In genomic region chr15:65049418-65049840, GRCh38 we compare ENCODE assay signal across 9 cellular contexts. TPM values are rescaled to one million over a fixed set of nuclear protein-coding genes. Genes with fewer than 3 reads are reported as not detected.
A peak's percentile ranks its signal among the peaks of the same experiment; 100 is the strongest.
DNase-seq lines count a peak whose midpoint lies in the region; ATAC-seq and TF ChIP-seq lines count a peak whose summit lies in the region.
"Had no signal": no experiment of that assay in that cellular context is flagged by ENCODE, and none has a peak within 500 bp of the region (broad histone marks: within the 10 kb centered on the region; RNA-seq: fewer than 3 reads in every experiment).

No MANE protein-coding gene starts in this region.

- no peaks in the 10 kb centered on the region for H3K79me2 ChIP-seq in KMS-11 (ENCODE audit: insufficient read depth, low read depth)

- ATAC-seq in GM21619 (IDR thresholded peaks at IDR 0.05; ENCODE audit: unreplicated experiment): peak; percentile 83
- peak; percentile 92 for ATAC-seq in stimulated activated naive B cell treated with anti-CD40 and anti-IgM and Interleukin-4, amounts not matched to agents 10 μg/mL and 1 μg/mL and 100 μg/mL, for 72 hours (replicated peaks)

- peak; percentile 81 to 87 for DNase-seq in Caco-2
- DNase-seq in RPMI7951 (ENCODE audit: low read depth): peak; percentile 96
- DNase-seq in activated T-helper 2 cell treated with anti-CD3 and anti-CD28 coated beads, Interferon-gamma antibody, Interleukin-2, Interleukin-4, amounts not matched to agents 10 μg/mL and 5 μg/mL and 100 μg/mL, durations not matched to agents 14 hours and 24 hours and 36 hours (ENCODE audit: low spot score): peak; percentile 79
- peak; percentile 81 for DNase-seq in fibroblast of pulmonary artery (ENCODE audit: low read depth)
- peak; percentile 86 for DNase-seq in stimulated activated naive B cell treated with anti-CD40 and anti-IgM and Interleukin-4, amounts not matched to agents 10 μg/mL and 1 μg/mL and 100 μg/mL, for 72 hours

- POLR2A ChIA-PET in Caco-2 (lab: Charles Lee): interaction anchor here (0.6 kb wide), 1 partner anchor 135 kb away, joined by 3 read pairs; no protein-coding TSS in a partner anchor

- no TSS peak for BruUV-seq in Caco-2 (replicated peaks; lab: Mats Ljungman, UMichigan)

- H3K4me3 Mint-ChIP-seq in Caco-2 (ENCODE audit: unreplicated experiment) (peak overlapping the region; percentile 44), nephron (peak overlapping the region; percentile 39 to 61 (median 60))
- H3K4me3 Mint-ChIP-seq in activated T-helper 2 cell treated with anti-CD3 and anti-CD28 coated beads, Interferon-gamma antibody, Interleukin-2, Interleukin-4, amounts not matched to agents 10 μg/mL and 5 μg/mL and 100 μg/mL, durations not matched to agents 14 hours and 24 hours and 36 hours (ENCODE audit: low read depth): peak overlapping the region; percentile 47
- H3K4me3 Mint-ChIP-seq in stimulated activated naive B cell treated with anti-CD40 and anti-IgM and Interleukin-4, amounts not matched to agents 10 μg/mL and 1 μg/mL and 100 μg/mL, for 72 hours: peak overlapping the region; percentile 70 to 82

- H3K27me3 Mint-ChIP-seq in Caco-2 (ENCODE audit: insufficient read depth, unreplicated experiment): no peaks in the 10 kb centered on the region
- H3K27me3 Mint-ChIP-seq in activated T-helper 2 cell treated with anti-CD3 and anti-CD28 coated beads, Interferon-gamma antibody, Interleukin-2, Interleukin-4, amounts not matched to agents 10 μg/mL and 5 μg/mL and 100 μg/mL, durations not matched to agents 14 hours and 24 hours and 36 hours (ENCODE audit: low read depth): peaks cover 8% of the 10 kb centered on the region
- no peaks in the 10 kb centered on the region for H3K27me3 Mint-ChIP-seq in nephron (ENCODE audit: low read depth)
- H3K27me3 Mint-ChIP-seq in stimulated activated naive B cell treated with anti-CD40 and anti-IgM and Interleukin-4, amounts not matched to agents 10 μg/mL and 1 μg/mL and 100 μg/mL, for 72 hours: peaks cover 6 to 7% of the 10 kb centered on the region in 2 donors

- H3K4me1 ChIP-seq in Caco-2 (peaks cover 24% of the 10 kb centered on the region), KMS-11 (ENCODE audit: low read depth, poor library complexity, severe bottlenecking) (peaks cover 24% of the 10 kb centered on the region)

- H2AFZ ChIP-seq in KMS-11 (ENCODE audit: low read depth): peak overlapping the region; percentile 66; the same call in 1 of the 2 replicates

- intact Hi-C loops in Caco-2 (cut with micrococcal nuclease; ENCODE audit: unreplicated experiment): no loop called here
- intact Hi-C loops in activated T-helper 2 cell treated with anti-CD3 and anti-CD28 coated beads, Interferon-gamma antibody, Interleukin-2, Interleukin-4, amounts not matched to agents 10 μg/mL and 5 μg/mL and 100 μg/mL, durations not matched to agents 14 hours and 24 hours and 36 hours (cut with micrococcal nuclease): no loop called here

- H3K4me3 ChIP-seq in Caco-2 (ENCODE audit: low read depth, low read length): no peak overlapping the region
- H3K4me3 ChIP-seq in KMS-11 (IDR thresholded peaks at IDR 0.05; ENCODE audit: insufficient read depth, low read depth, low read length): no peak overlapping the region
- H3K4me3 ChIP-seq in fibroblast of pulmonary artery (replicated peaks; ENCODE audit: low read depth, low read length): no peak overlapping the region

- H3K27ac Mint-ChIP-seq in Caco-2 (ENCODE audit: unreplicated experiment): peak overlapping the region; percentile 29
- H3K27ac Mint-ChIP-seq in activated T-helper 2 cell treated with anti-CD3 and anti-CD28 coated beads, Interferon-gamma antibody, Interleukin-2, Interleukin-4, amounts not matched to agents 10 μg/mL and 5 μg/mL and 100 μg/mL, durations not matched to agents 14 hours and 24 hours and 36 hours: no peak overlapping the region
- peak overlapping the region in 2 of 3 experiments; percentile 3 to 33 for H3K27ac Mint-ChIP-seq in nephron
- peak overlapping the region; percentile 68 for H3K27ac Mint-ChIP-seq in stimulated activated naive B cell treated with anti-CD40 and anti-IgM and Interleukin-4, amounts not matched to agents 10 μg/mL and 1 μg/mL and 100 μg/mL, for 72 hours

- H3K4me1 Mint-ChIP-seq in Caco-2 (ENCODE audit: low read depth, unreplicated experiment): peaks cover 22% of the 10 kb centered on the region
- peaks cover 14% of the 10 kb centered on the region for H3K4me1 Mint-ChIP-seq in activated T-helper 2 cell treated with anti-CD3 and anti-CD28 coated beads, Interferon-gamma antibody, Interleukin-2, Interleukin-4, amounts not matched to agents 10 μg/mL and 5 μg/mL and 100 μg/mL, durations not matched to agents 14 hours and 24 hours and 36 hours (ENCODE audit: low read depth)
- peaks cover 39% of the 10 kb centered on the region for H3K4me1 Mint-ChIP-seq in nephron
- peaks cover 16 to 17% of the 10 kb centered on the region in 2 donors for H3K4me1 Mint-ChIP-seq in stimulated activated naive B cell treated with anti-CD40 and anti-IgM and Interleukin-4, amounts not matched to agents 10 μg/mL and 1 μg/mL and 100 μg/mL, for 72 hours

- H3K27me3 ChIP-seq in Caco-2 (replicated peaks; ENCODE audit: control insufficient read depth, insufficient read depth, low read length) (no peaks in the 10 kb centered on the region), KMS-11 (ENCODE audit: insufficient read depth, low read depth) (no peaks in the 10 kb centered on the region)

- H3K9me3 ChIP-seq in Caco-2: no peaks in the 10 kb centered on the region

- CTCF ChIA-PET in Caco-2 (lab: Charles Lee): no interaction called here

- H3K9me3 Mint-ChIP-seq in Caco-2 (ENCODE audit: unreplicated experiment) (no peaks in the 10 kb centered on the region), nephron (no peaks in the 10 kb centered on the region)
- H3K9me3 Mint-ChIP-seq in activated T-helper 2 cell treated with anti-CD3 and anti-CD28 coated beads, Interferon-gamma antibody, Interleukin-2, Interleukin-4, amounts not matched to agents 10 μg/mL and 5 μg/mL and 100 μg/mL, durations not matched to agents 14 hours and 24 hours and 36 hours: no peaks in the 10 kb centered on the region
- no peaks in the 10 kb centered on the region for H3K9me3 Mint-ChIP-seq in stimulated activated naive B cell treated with anti-CD40 and anti-IgM and Interleukin-4, amounts not matched to agents 10 μg/mL and 1 μg/mL and 100 μg/mL, for 72 hours

- no peaks in the 10 kb centered on the region for H3K36me3 ChIP-seq in Caco-2 (ENCODE audit: control insufficient read depth, insufficient read depth, low read length)
- H3K36me3 ChIP-seq in KMS-11 (ENCODE audit: insufficient read depth): no peaks in the 10 kb centered on the region

- peak overlapping the region; percentile 58 for H3K4me2 ChIP-seq in KMS-11

- no peak for TF ChIP-seq CTCF in Caco-2 (IDR thresholded peaks at IDR 0.05; ENCODE audit: insufficient read depth in 1 of 2, low read depth in 1 of 2, low read length in 1 of 2, severe bottlenecking in 1 of 2, unreplicated experiment in 1 of 2)
- no peak for TF ChIP-seq CTCF in KMS-11 (conservative IDR thresholded peaks at IDR 0.05; ENCODE audit: low read depth, low read length)
- TF ChIP-seq CTCF in fibroblast of pulmonary artery (IDR thresholded peaks at IDR 0.05; ENCODE audit: low read length, missing control alignments): no peak
- TF ChIP-seq CTCF in nephron (IDR thresholded peaks at IDR 0.05; ENCODE audit: unreplicated experiment in 3 of 3): no peak

- H3K36me3 Mint-ChIP-seq in Caco-2 (ENCODE audit: insufficient read depth, unreplicated experiment) (peaks cover 7% of the 10 kb centered on the region), nephron (ENCODE audit: low read depth) (peaks cover 14% of the 10 kb centered on the region)
- no peaks in the 10 kb centered on the region for H3K36me3 Mint-ChIP-seq in activated T-helper 2 cell treated with anti-CD3 and anti-CD28 coated beads, Interferon-gamma antibody, Interleukin-2, Interleukin-4, amounts not matched to agents 10 μg/mL and 5 μg/mL and 100 μg/mL, durations not matched to agents 14 hours and 24 hours and 36 hours (ENCODE audit: low read depth)
- no peaks in the 10 kb centered on the region for H3K36me3 Mint-ChIP-seq in stimulated activated naive B cell treated with anti-CD40 and anti-IgM and Interleukin-4, amounts not matched to agents 10 μg/mL and 1 μg/mL and 100 μg/mL, for 72 hours

- H3K9ac ChIP-seq in KMS-11: peak overlapping the region; percentile 32; the same call in 1 of the 2 replicates

- no peaks in the 10 kb centered on the region for H4K20me1 ChIP-seq in KMS-11 (ENCODE audit: insufficient read depth)

- H3K27ac ChIP-seq in KMS-11: no peak overlapping the region

RNA-seq across cellular contexts. Expression of gene SLC51B, which starts 4.2 kb away (rescaled TPM):
- total RNA-seq in Caco-2 (2022): 15.4 and 17.1 TPM in 2 replicates
- total RNA-seq in RPMI7951 (2014; rRNA removed; shearing (Covaris generic)): not detected in 2 replicates
- not detected in 2 replicates for total RNA-seq in activated T-helper 2 cell treated with anti-CD3 and anti-CD28 coated beads, Interferon-gamma antibody, Interleukin-2, Interleukin-4, amounts not matched to agents 10 μg/mL and 5 μg/mL and 100 μg/mL, durations not matched to agents 14 hours and 24 hours and 36 hours
- total RNA-seq: T-helper 1 cell treated with Interleukin-12 subunit alpha and Interleukin-12 subunit beta and Interleukin-4 antibody, amounts not matched to agents 30 ng/mL and 1 ng/mL, for 36 hours had no signal

RNA-seq across cellular contexts. Expression of gene RASL12, which starts 18.4 kb away (rescaled TPM):
- total RNA-seq in Caco-2 (2022): 6.0 and 6.4 TPM in 2 replicates
- total RNA-seq in RPMI7951 (2014; rRNA removed; shearing (Covaris generic)): 0.39 and 0.48 TPM in 2 replicates
- total RNA-seq in activated T-helper 2 cell treated with anti-CD3 and anti-CD28 coated beads, Interferon-gamma antibody, Interleukin-2, Interleukin-4, amounts not matched to agents 10 μg/mL and 5 μg/mL and 100 μg/mL, durations not matched to agents 14 hours and 24 hours and 36 hours: not detected in 2 replicates
- total RNA-seq: T-helper 1 cell treated with Interleukin-12 subunit alpha and Interleukin-12 subunit beta and Interleukin-4 antibody, amounts not matched to agents 30 ng/mL and 1 ng/mL, for 36 hours had no signal

RNA-seq across cellular contexts. Expression of gene MTFMT, which starts 20.0 kb away (rescaled TPM):
- 24.7 and 29.9 TPM in 2 replicates for total RNA-seq in Caco-2 (2022)
- 23.8 and 27.9 TPM in 2 replicates for total RNA-seq in RPMI7951 (2014; rRNA removed; shearing (Covaris generic))
- total RNA-seq in activated T-helper 2 cell treated with anti-CD3 and anti-CD28 coated beads, Interferon-gamma antibody, Interleukin-2, Interleukin-4, amounts not matched to agents 10 μg/mL and 5 μg/mL and 100 μg/mL, durations not matched to agents 14 hours and 24 hours and 36 hours: 22.7 and 23.4 TPM in 2 replicates

RNA-seq across cellular contexts. Expression of gene KBTBD13, which starts 27.1 kb away (rescaled TPM):
- total RNA-seq in Caco-2 (2022): not detected in 2 replicates
- total RNA-seq in RPMI7951 (2014; rRNA removed; shearing (Covaris generic)): not detected in 2 replicates
- not detected in 2 replicates for total RNA-seq in activated T-helper 2 cell treated with anti-CD3 and anti-CD28 coated beads, Interferon-gamma antibody, Interleukin-2, Interleukin-4, amounts not matched to agents 10 μg/mL and 5 μg/mL and 100 μg/mL, durations not matched to agents 14 hours and 24 hours and 36 hours
- total RNA-seq: T-helper 1 cell treated with Interleukin-12 subunit alpha and Interleukin-12 subunit beta and Interleukin-4 antibody, amounts not matched to agents 30 ng/mL and 1 ng/mL, for 36 hours had no signal

RNA-seq across cellular contexts. Expression of gene SPG21, which starts 59.7 kb away (rescaled TPM):
- 69.4 and 72.9 TPM in 2 replicates for total RNA-seq in Caco-2 (2022)
- total RNA-seq in RPMI7951 (2014; rRNA removed; shearing (Covaris generic)): 80.7 and 94.9 TPM in 2 replicates
- total RNA-seq in activated T-helper 2 cell treated with anti-CD3 and anti-CD28 coated beads, Interferon-gamma antibody, Interleukin-2, Interleukin-4, amounts not matched to agents 10 μg/mL and 5 μg/mL and 100 μg/mL, durations not matched to agents 14 hours and 24 hours and 36 hours: 61.4 and 63.1 TPM in 2 replicates

Comparison
In these comparisons a context has a peak if more than half of its experiments do, and no peak if none do; other contexts are left out.
1. RNA of gene SLC51B, which starts 4.2 kb away (total RNA-seq): 15.4 to 17.1 TPM in Caco-2; not detected in RPMI7951 and not detected in activated T-helper 2 cell treated with anti-CD3 and anti-CD28 coated beads, Interferon-gamma antibody, Interleukin-2, Interleukin-4, amounts not matched to agents 10 μg/mL and 5 μg/mL and 100 μg/mL, durations not matched to agents 14 hours and 24 hours and 36 hours; every median in the first group is over 10 times any median in the second.
2. Peak in every context shown above with its lines, with median percentiles within 50 percentile points of each other: DNase-seq and H3K4me3 Mint-ChIP-seq.